In genomic region chr2:95509408-95509807, GRCh38 we compare ENCODE assay signal across 39 cellular contexts. TPM values are rescaled to one million over a fixed set of nuclear protein-coding genes. Genes with fewer than 3 reads are reported as not detected.
"Had no signal": no experiment of that assay in that cellular context is flagged by ENCODE, and none has a peak within 500 bp of the region (broad histone marks: within the 10 kb centered on the region; RNA-seq: fewer than 3 reads in every experiment).

No MANE protein-coding gene starts in this region.

- H3K27ac ChIP-seq: adrenal gland, ascending aorta, body of pancreas, brain microvascular endothelial cell, breast epithelium, cardiac muscle cell had no signal

- H3K36me3 ChIP-seq: adrenal gland, ascending aorta, brain microvascular endothelial cell, breast epithelium, cardiac muscle cell had no signal

- H3K4me1 ChIP-seq: adrenal gland, ascending aorta, body of pancreas, breast epithelium had no signal

- DNase-seq: activated effector memory CD4-positive, alpha-beta T cell treated with anti-CD3 and anti-CD28 coated beads, Interleukin-2, amount 50 U/mL, for 16 hours; activated effector memory CD4-positive, alpha-beta T cell treated with Interleukin-2 at 50 U/mL for 16 hours; activated gamma-delta T cell; activated gamma-delta T cell treated with Interleukin-2 at 50 U/mL for 16 hours; activated naive CD4-positive, alpha-beta T cell; activated naive CD4-positive, alpha-beta T cell treated with anti-CD3 and anti-CD28 coated beads for 36 hours; activated naive CD4-positive, alpha-beta T cell treated with anti-CD3 and anti-CD28 coated beads, Interleukin-2, amount 10 ng/mL, durations not matched to agents 7 days and 5 days; activated naive CD4-positive, alpha-beta T cell treated with anti-CD3 and anti-CD28 coated beads, Interleukin-2, amount 50 U/mL, for 16 hours; activated naive CD4-positive, alpha-beta T cell treated with Interleukin-2 at 50 U/mL for 16 hours; activated naive CD8-positive, alpha-beta T cell treated with anti-CD3 and anti-CD28 coated beads for 36 hours; activated naive CD8-positive, alpha-beta T cell treated with anti-CD3 and anti-CD28 coated beads, Interleukin-2, amount 10 ng/mL, durations not matched to agents 7 days and 5 days; activated naive CD8-positive, alpha-beta T cell treated with anti-CD3 and anti-CD28 coated beads, Interleukin-2, amount 50 U/mL, for 24 hours; activated T-cell treated with anti-CD3 and anti-CD28 coated beads, Interleukin-2, amount 50 U/mL, for 1 hour; activated T-cell treated with anti-CD3 and anti-CD28 coated beads, Interleukin-2, amount 50 U/mL, for 24 hours; activated T-cell treated with anti-CD3 and anti-CD28 coated beads, Interleukin-2, amount 50 U/mL, for 4 hours; activated T-cell treated with anti-CD3 and anti-CD28 coated beads, Interleukin-2, amount 50 U/mL, for 48 hours; activated T-cell treated with anti-CD3 and anti-CD28 coated beads, Interleukin-2, amount 50 U/mL, for 72 hours; adrenal gland; amniotic stem cell; amygdala; anterior cingulate cortex; aorta; body of pancreas; brain microvascular endothelial cell; caudate nucleus; central memory CD4-positive, alpha-beta T cell; cerebellar nuclear complex had no signal

- ATAC-seq: activated naive CD4-positive, alpha-beta T cell treated with anti-CD3 and anti-CD28 coated beads, Interleukin-2, amount 50 U/mL, for 72 hours; activated naive CD8-positive, alpha-beta T cell treated with anti-CD3 and anti-CD28 coated beads, Interleukin-2, amount 50 U/mL, for 24 hours; activated T-cell treated with anti-CD3 and anti-CD28 coated beads, Interleukin-2, amount 50 U/mL, for 4 hours; activated T-cell treated with anti-CD3 and anti-CD28 coated beads, Interleukin-2, amount 50 U/mL, for 72 hours; activated T-helper 17 cell treated with anti-CD3 and anti-CD28 coated beads, Interleukin-2, amount 50 U/mL, for 72 hours; body of pancreas had no signal

- H3K9me3 ChIP-seq: adrenal gland, ascending aorta, body of pancreas, breast epithelium had no signal

- H3K4me3 ChIP-seq: adrenal gland, ascending aorta, body of pancreas, breast epithelium, cardiac muscle cell had no signal

- FAIRE-seq: astrocyte, bronchial epithelial cell had no signal

- H3K27me3 ChIP-seq: adrenal gland, ascending aorta, body of pancreas, brain microvascular endothelial cell, breast epithelium, cardiac muscle cell had no signal

RNA-seq across cellular contexts. Expression of gene TRIM43B, which starts 24.9 kb away (rescaled TPM):
- total RNA-seq: activated naive CD4-positive, alpha-beta T cell treated with anti-CD3 and anti-CD28 coated beads for 36 hours; activated naive CD4-positive, alpha-beta T cell treated with anti-CD3 and anti-CD28 coated beads, Interleukin-2, amount 50 U/mL, for 72 hours; activated naive CD8-positive, alpha-beta T cell treated with anti-CD3 and anti-CD28 coated beads for 36 hours; activated naive CD8-positive, alpha-beta T cell treated with anti-CD3 and anti-CD28 coated beads, Interleukin-2, amount 10 ng/mL, durations not matched to agents 7 days and 5 days; activated T-cell treated with anti-CD3 and anti-CD28 coated beads, Interleukin-2, amount 50 U/mL, for 4 hours; activated T-cell treated with anti-CD3 and anti-CD28 coated beads, Interleukin-2, amount 50 U/mL, for 72 hours; activated T-helper 1 cell treated with anti-CD3 and anti-CD28 coated beads, Interleukin-12 subunit alpha, Interleukin-12 subunit beta, Interleukin-2, Interleukin-4 antibody, amounts not matched to agents 30 ng/mL and 10 ng/mL and 1 ng/mL, durations not matched to agents 14 hours and 24 hours and 36 hours; activated T-helper 17 cell treated with anti-CD3 and anti-CD28 coated beads, Interleukin-2, amount 50 U/mL, for 72 hours; activated T-helper 2 cell treated with anti-CD3 and anti-CD28 coated beads, Interferon-gamma antibody, Interleukin-2, Interleukin-4, amounts not matched to agents 10 μg/mL and 5 μg/mL and 100 μg/mL, durations not matched to agents 14 hours and 24 hours and 36 hours; adrenal gland; aorta; ascending aorta; body of pancreas; breast epithelium; bronchial epithelial cell; cardiac muscle cell; cardiac septum; chondrocyte had no signal
- polyA plus RNA-seq: adipose tissue, adrenal gland, aorta, cardiac muscle cell had no signal
